ENCODE assay signal across 26 cellular contexts in the genomic region with DNA sequence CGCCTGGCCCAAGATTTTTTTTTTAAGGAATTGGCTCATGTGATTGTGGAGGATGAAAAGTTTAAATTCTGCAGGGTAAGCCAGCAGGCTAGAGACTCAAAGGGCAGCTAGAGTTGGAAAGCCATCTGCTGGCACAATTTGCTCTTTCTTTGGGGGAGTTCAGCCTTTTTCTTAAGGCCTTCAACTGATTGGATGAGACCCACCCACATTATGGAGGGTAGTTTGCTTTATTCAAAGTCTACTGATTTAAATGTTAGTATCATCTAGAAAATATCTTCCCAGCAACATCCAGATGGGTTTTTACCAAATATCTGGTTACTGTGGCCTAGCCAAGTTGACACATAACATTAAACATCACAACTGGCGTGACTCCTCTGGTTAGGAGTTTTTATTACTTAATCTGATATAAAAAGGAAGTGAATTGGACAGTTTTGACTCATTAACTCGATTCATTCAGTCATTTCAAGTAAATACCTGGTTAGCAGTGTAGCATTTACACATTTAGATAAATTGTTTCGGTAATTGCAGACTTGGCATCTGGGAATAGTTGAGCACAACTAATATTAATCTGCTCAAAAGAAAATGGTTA. TPM values are rescaled to one million over a fixed set of nuclear protein-coding genes. Genes with fewer than 3 reads are reported as not detected.
DNase-seq lines count a peak whose midpoint lies in the region; ATAC-seq and TF ChIP-seq lines count a peak whose summit lies in the region.
"Had no signal": no experiment of that assay in that cellular context is flagged by ENCODE, and none has a peak within 500 bp of the region (broad histone marks: within the 10 kb centered on the region; RNA-seq: fewer than 3 reads in every experiment).

No MANE protein-coding gene starts in this region.

- no peak overlapping the region for H3K18ac ChIP-seq in mesenchymal stem cell (ENCODE audit: low read depth in 1 of 2, low read length in 2 of 2)

- H3K14ac ChIP-seq in mesenchymal stem cell (ENCODE audit: low read length in 2 of 2): no peak overlapping the region

- no peaks in the 10 kb centered on the region for H3K4me1 Mint-ChIP-seq in WTC11
- H3K4me1 Mint-ChIP-seq: GM23338 had no signal

- no peak overlapping the region for H3K23ac ChIP-seq in mesenchymal stem cell (ENCODE audit: low read length in 2 of 2)

- H3K27me3 Mint-ChIP-seq in WTC11 (ENCODE audit: low read depth): no peaks in the 10 kb centered on the region
- H3K27me3 Mint-ChIP-seq: CD4-positive, CD25-positive, alpha-beta regulatory T cell had no signal

- H2BK15ac ChIP-seq in mesenchymal stem cell (ENCODE audit: low read depth, poor library complexity, severe bottlenecking): no peak overlapping the region

- H3K4me3 ChIP-seq in HEK293 (ENCODE audit: low read depth, low read length) (no peak overlapping the region), epithelial cell of esophagus (ENCODE audit: low read length) (no peak overlapping the region), mesenchymal stem cell (ENCODE audit: insufficient read depth in 1 of 2, low read depth in 1 of 2, low read length in 2 of 2) (no peak overlapping the region), left ventricle myocardium inferior (no peak overlapping the region), testis (no peak overlapping the region)
- H3K4me3 ChIP-seq: GM23338, HAP-1, SJCRH30 had no signal

- H3K27ac Mint-ChIP-seq in WTC11: no peak overlapping the region
- H3K27ac Mint-ChIP-seq: CD4-positive, CD25-positive, alpha-beta regulatory T cell; GM23338 had no signal

- H3K27ac ChIP-seq in HEK293 (ENCODE audit: extremely low read depth, low read depth, low read length): no peak overlapping the region
- H3K27ac ChIP-seq in mesenchymal stem cell (ENCODE audit: low read length, poor library complexity, severe bottlenecking): peak overlapping the region; percentile 53
- no peak overlapping the region for H3K27ac ChIP-seq in left ventricle myocardium inferior (replicated peaks)
- H3K27ac ChIP-seq in testis: no peak overlapping the region
- H3K27ac ChIP-seq: SJCRH30 had no signal

- POLR2A ChIA-PET in HEK293 (lab: Yijun Ruan, JAX) (no interaction called here), WTC11 (lab: Charles Lee) (no interaction called here)

- no peak overlapping the region for H3K9ac ChIP-seq in mesenchymal stem cell (ENCODE audit: low read length)

- no peak overlapping the region for H3K4me3 Mint-ChIP-seq in WTC11
- H3K4me3 Mint-ChIP-seq: CD4-positive, CD25-positive, alpha-beta regulatory T cell; GM23338 had no signal

- DNase-seq in WTC11 (ENCODE audit: low spot score) (no peak), epithelial cell of esophagus (ENCODE audit: low read depth) (peak; percentile 55), mesenchymal stem cell (no peak), left ventricle myocardium inferior (no peak), testis (no peak)
- DNase-seq: CD4-positive, CD25-positive, alpha-beta regulatory T cell; COR-L47; DMS 273 treated with DMSO at 0.1 percent for 48 hours; DMS79 treated with DMSO at 0.1 percent for 48 hours; KG1; NCI-H1105; NCI-H1694; NCI-H2081; NCI-H2171; NCI-H345; NCI-H524; NCI-H774; NK-92 treated with Interleukin-12 subunit alpha and Interleukin-12 subunit beta, amount 100 ng/mL, for 24 hours; SJCRH30 had no signal

- ATAC-seq in WTC11 (no peak), GM21576 (IDR thresholded peaks at IDR 0.05; ENCODE audit: unreplicated experiment) (no peak)
- ATAC-seq: GM23338, Panc1 had no signal

- H2BK120ac ChIP-seq in mesenchymal stem cell (ENCODE audit: low read depth, low read length): no peak overlapping the region

- H4K8ac ChIP-seq in mesenchymal stem cell (ENCODE audit: low read length): no peak overlapping the region

- no peak overlapping the region for H3K4ac ChIP-seq in mesenchymal stem cell (ENCODE audit: low read depth in 1 of 2, low read length in 2 of 2)

- 50% methylated on average over 2 of the region's 4 CpGs for WGBS in mesenchymal stem cell
- 88 to 92% methylated on average over 4 of the region's 4 CpGs for WGBS in testis, 2 donors

- H3K4me1 ChIP-seq in HEK293 (ENCODE audit: control insufficient read depth, insufficient read depth, low read length): peaks cover 6% of the 10 kb centered on the region; the same call in 1 of the 2 replicates
- H3K4me1 ChIP-seq in mesenchymal stem cell (ENCODE audit: control insufficient read depth, insufficient read depth, low read depth, low read length): no peaks in the 10 kb centered on the region
- H3K4me1 ChIP-seq in left ventricle myocardium inferior: no peaks in the 10 kb centered on the region
- H3K4me1 ChIP-seq in testis: no peaks in the 10 kb centered on the region
- H3K4me1 ChIP-seq: HAP-1, SJCRH30 had no signal

- H3K27me3 ChIP-seq in mesenchymal stem cell (ENCODE audit: control insufficient read depth in 1 of 2, insufficient read depth in 1 of 2, low read length in 2 of 2) (no peaks in the 10 kb centered on the region), left ventricle myocardium inferior (ENCODE audit: low read depth) (no peaks in the 10 kb centered on the region), testis (no peaks in the 10 kb centered on the region)

- peaks cover 17% of the 10 kb centered on the region for H3K36me3 Mint-ChIP-seq in WTC11

- H3K4me2 ChIP-seq in mesenchymal stem cell (ENCODE audit: low read length, poor library complexity, severe bottlenecking): no peak overlapping the region
- H3K4me2 ChIP-seq: GM23338 had no signal

- CTCF ChIA-PET in HEK293 (lab: Yijun Ruan, JAX): no interaction called here
- CTCF ChIA-PET in WTC11 (lab: Charles Lee): no interaction called here

- TF ChIP-seq CTCF in HEK293 (tag by site-specific recombination; IDR thresholded peaks at IDR 0.05) (no peak), WTC11 (IDR thresholded peaks at IDR 0.05) (no peak), epithelial cell of esophagus (IDR thresholded peaks at IDR 0.05; ENCODE audit: insufficient read depth, low read depth, low read length, missing control alignments) (no peak), left ventricle myocardium inferior (IDR thresholded peaks at IDR 0.05; ENCODE audit: borderline replicate concordance) (no peak), testis (IDR thresholded peaks at IDR 0.05) (no peak)

- TF ChIP-seq POLR2A in testis (IDR thresholded peaks at IDR 0.05): no peak

- no peak overlapping the region for H4K91ac ChIP-seq in mesenchymal stem cell (ENCODE audit: low read length)

- no peak overlapping the region for H2AK5ac ChIP-seq in mesenchymal stem cell (ENCODE audit: low read length, severe bottlenecking)

- no peak overlapping the region for H2BK5ac ChIP-seq in mesenchymal stem cell (ENCODE audit: low read depth, low read length, poor library complexity, severe bottlenecking)

- H2AFZ ChIP-seq in mesenchymal stem cell (ENCODE audit: low read depth, low read length): no peak overlapping the region
- H2AFZ ChIP-seq: GM23338 had no signal

- intact Hi-C loops in left ventricle myocardium inferior (cut with micrococcal nuclease) (no loop called here), testis (cut with DNase I; ENCODE audit: low total_unique reads) (no loop called here)

- no peaks in the 10 kb centered on the region for H3K79me1 ChIP-seq in mesenchymal stem cell (replicated peaks; ENCODE audit: low read length, poor library complexity, severe bottlenecking)

- no peaks in the 10 kb centered on the region for H3K9me3 Mint-ChIP-seq in WTC11
- H3K9me3 Mint-ChIP-seq: CD4-positive, CD25-positive, alpha-beta regulatory T cell; GM23338 had no signal

- no peak overlapping the region for H2BK12ac ChIP-seq in mesenchymal stem cell (ENCODE audit: low read length in 2 of 2)

- H3K36me3 ChIP-seq in HEK293 (ENCODE audit: control insufficient read depth in 2 of 2, insufficient read depth in 1 of 2, low read length in 2 of 2) (peaks cover 4 to 5% of the 10 kb centered on the region in 2 experiments), mesenchymal stem cell (ENCODE audit: control insufficient read depth in 1 of 2, insufficient read depth in 2 of 2, low read depth in 1 of 2, low read length in 2 of 2) (no peaks in the 10 kb centered on the region), left ventricle myocardium inferior (no peaks in the 10 kb centered on the region), testis (ENCODE audit: low read depth, missing control alignments) (no peaks in the 10 kb centered on the region)
- H3K36me3 ChIP-seq: HAP-1, SJCRH30 had no signal

- H3K9me3 ChIP-seq in HEK293 (ENCODE audit: control insufficient read depth, insufficient read depth, low read depth, low read length): no peaks in the 10 kb centered on the region
- no peaks in the 10 kb centered on the region for H3K9me3 ChIP-seq in mesenchymal stem cell (ENCODE audit: control insufficient read depth, low read length)
- no peaks in the 10 kb centered on the region for H3K9me3 ChIP-seq in left ventricle myocardium inferior (replicated peaks)
- no peaks in the 10 kb centered on the region for H3K9me3 ChIP-seq in testis
- H3K9me3 ChIP-seq: HAP-1, SJCRH30 had no signal

TF ChIP-seq in HEK293, 187 proteins besides CTCF, POLR2A, EP300 and RAD21:
- TF ChIP-seq ZNF707 (tag by site-specific recombination; IDR thresholded peaks at IDR 0.05) (no peak), ZNF10 (tag by site-specific recombination; IDR thresholded peaks at IDR 0.05) (peak; percentile 89)

TF ChIP-seq in WTC11, 78 proteins besides CTCF, POLR2A, EP300 and RAD21:
- no peak for TF ChIP-seq EMX1 (CRISPR knock-in tag; IDR thresholded peaks at IDR 0.05)
- TF ChIP-seq GTF2I (CRISPR knock-in tag; conservative IDR thresholded peaks at IDR 0.05): 0 out of 2 replicates have a peak, but pooled peaks have one; percentile 48

RNA-seq across cellular contexts. Expression of a gene that starts 12.4 kb away (rescaled TPM):
- total RNA-seq in WTC11 (2021) (33.8 to 45.9 TPM (median 43.9 TPM) in 3 replicates), left ventricle myocardium inferior (4.0 TPM), testis (10 to 100 TPM; 20.1 to 59.8 TPM)
- not detected for polyA plus RNA-seq in mesenchymal stem cell (2013, experiment 1 of 2)
- not detected for polyA plus RNA-seq in mesenchymal stem cell (2013, experiment 2 of 2)
- 65.8 TPM for polyA plus RNA-seq in testis (ENCODE audit: insufficient read depth, low read depth, low replicate concordance)
- total RNA-seq: HT1080 had no signal
- polyA plus RNA-seq: BJ had no signal
